21 cellular contexts compared by ENCODE assay signal in the genomic region with DNA sequence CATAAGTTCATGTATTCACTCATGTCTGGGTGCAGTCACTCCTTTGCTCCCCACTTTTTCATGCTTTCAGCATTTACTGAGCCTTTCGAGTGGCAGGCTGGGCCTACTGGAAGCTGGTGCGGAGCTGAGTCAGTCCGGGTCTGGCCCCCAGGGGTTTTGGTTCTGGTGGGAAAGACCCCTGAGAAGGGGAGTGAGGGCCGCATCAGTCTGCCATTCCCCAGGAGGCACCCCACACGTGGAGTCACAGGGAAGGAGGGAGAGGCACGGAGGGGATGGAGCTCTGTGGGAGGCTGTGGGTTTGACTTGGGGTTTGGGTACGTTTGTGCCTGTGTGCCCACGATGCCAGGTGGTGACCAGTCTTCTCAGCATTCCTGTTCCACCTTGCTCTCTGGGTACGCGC.
"Had no signal": no experiment of that assay in that cellular context is flagged by ENCODE, and none has a peak within 500 bp of the region (broad histone marks: within the 10 kb centered on the region; RNA-seq: fewer than 3 reads in every experiment).

No MANE protein-coding gene starts in this region.

- H3K27me3 ChIP-seq: ascending aorta, esophagus squamous epithelium, heart right ventricle, spleen, tibial nerve, vagina had no signal

- DNase-seq: activated CD4-positive, alpha-beta T cell treated with anti-CD3 and anti-CD28 coated beads for 4 hours; activated CD4-positive, alpha-beta T cell treated with anti-CD3 and anti-CD28 coated beads, Interleukin-2, amount 50 U/mL, for 4 hours; activated effector memory CD4-positive, alpha-beta T cell treated with anti-CD3 and anti-CD28 coated beads, Interleukin-2, amount 50 U/mL, for 16 hours; activated naive CD4-positive, alpha-beta T cell treated with anti-CD3 and anti-CD28 coated beads, Interleukin-2, amount 10 ng/mL, durations not matched to agents 7 days and 5 days; activated naive CD8-positive, alpha-beta T cell treated with anti-CD3 and anti-CD28 coated beads, Interleukin-2, amount 10 ng/mL, durations not matched to agents 7 days and 5 days; esophagus squamous epithelium; foreskin melanocyte; heart right ventricle; left ventricle myocardium inferior; mammary epithelial cell; naive thymus-derived CD4-positive, alpha-beta T cell; stimulated activated CD4-positive, alpha-beta T cell treated with anti-CD3 and anti-CD28 coated beads, Interleukin-2, amount 100 ng/mL, for 48 hours; stimulated activated naive CD4-positive, alpha-beta T cell treated with Interleukin-2 at 50 U/mL for 16 hours had no signal

- H3K4me3 ChIP-seq: ascending aorta, esophagus squamous epithelium, heart right ventricle, left ventricle myocardium inferior, spleen, tibial nerve, vagina had no signal

- H3K36me3 Mint-ChIP-seq: activated naive CD4-positive, alpha-beta T cell treated with anti-CD3 and anti-CD28 coated beads, Interleukin-2, amount 10 ng/mL, durations not matched to agents 7 days and 5 days; activated naive CD8-positive, alpha-beta T cell treated with anti-CD3 and anti-CD28 coated beads, Interleukin-2, amount 10 ng/mL, durations not matched to agents 7 days and 5 days; brain; naive thymus-derived CD4-positive, alpha-beta T cell had no signal

- H3K27ac ChIP-seq: ascending aorta, epithelial cell of prostate, heart right ventricle, left ventricle myocardium inferior, spleen, vagina had no signal

- H3K36me3 ChIP-seq: esophagus squamous epithelium, heart right ventricle, spleen had no signal

- H3K27ac Mint-ChIP-seq: activated naive CD4-positive, alpha-beta T cell treated with anti-CD3 and anti-CD28 coated beads, Interleukin-2, amount 10 ng/mL, durations not matched to agents 7 days and 5 days; activated naive CD8-positive, alpha-beta T cell treated with anti-CD3 and anti-CD28 coated beads, Interleukin-2, amount 10 ng/mL, durations not matched to agents 7 days and 5 days; naive thymus-derived CD4-positive, alpha-beta T cell had no signal

- H3K9me3 Mint-ChIP-seq: activated naive CD4-positive, alpha-beta T cell treated with anti-CD3 and anti-CD28 coated beads, Interleukin-2, amount 10 ng/mL, durations not matched to agents 7 days and 5 days; activated naive CD8-positive, alpha-beta T cell treated with anti-CD3 and anti-CD28 coated beads, Interleukin-2, amount 10 ng/mL, durations not matched to agents 7 days and 5 days; brain; naive thymus-derived CD4-positive, alpha-beta T cell; neural crest cell had no signal

- FAIRE-seq: islet of Langerhans had no signal

- H3K4me1 Mint-ChIP-seq: activated naive CD4-positive, alpha-beta T cell treated with anti-CD3 and anti-CD28 coated beads, Interleukin-2, amount 10 ng/mL, durations not matched to agents 7 days and 5 days; activated naive CD8-positive, alpha-beta T cell treated with anti-CD3 and anti-CD28 coated beads, Interleukin-2, amount 10 ng/mL, durations not matched to agents 7 days and 5 days; brain; naive thymus-derived CD4-positive, alpha-beta T cell had no signal

- H3K27me3 Mint-ChIP-seq: activated naive CD4-positive, alpha-beta T cell treated with anti-CD3 and anti-CD28 coated beads, Interleukin-2, amount 10 ng/mL, durations not matched to agents 7 days and 5 days; activated naive CD8-positive, alpha-beta T cell treated with anti-CD3 and anti-CD28 coated beads, Interleukin-2, amount 10 ng/mL, durations not matched to agents 7 days and 5 days; brain had no signal

- H3K4me1 ChIP-seq: ascending aorta, left ventricle myocardium inferior, spleen, tibial nerve, vagina had no signal

- H3K4me3 Mint-ChIP-seq: activated naive CD4-positive, alpha-beta T cell treated with anti-CD3 and anti-CD28 coated beads, Interleukin-2, amount 10 ng/mL, durations not matched to agents 7 days and 5 days; activated naive CD8-positive, alpha-beta T cell treated with anti-CD3 and anti-CD28 coated beads, Interleukin-2, amount 10 ng/mL, durations not matched to agents 7 days and 5 days; brain; naive thymus-derived CD4-positive, alpha-beta T cell had no signal

- H3K9me3 ChIP-seq: ascending aorta, esophagus squamous epithelium, heart right ventricle, left ventricle myocardium inferior, spleen, tibial nerve, vagina had no signal
